ENCODE assay signal across 8 cellular contexts in genomic region chr6:13710552-13711383, GRCh38. TPM values are rescaled to one million over a fixed set of nuclear protein-coding genes. Genes with fewer than 3 reads are reported as not detected.
DNase-seq lines count a peak whose midpoint lies in the region; ATAC-seq and TF ChIP-seq lines count a peak whose summit lies in the region.

No MANE protein-coding gene starts in this region.

- TF ChIP-seq CTCF in BE2C (IDR thresholded peaks at IDR 0.05; ENCODE audit: low read depth, low read length) (no peak), brain (conservative IDR thresholded peaks at IDR 0.05) (no peak)

- H3K27ac Mint-ChIP-seq in brain, result peak overlapping the region; percentile 96 to 99 (median 98)

- peak overlapping the region; percentile 83 for H3K4me2 ChIP-seq in skeletal muscle satellite cell (ENCODE audit: low read length)

- H3K9me3 ChIP-seq in BE2C (no peaks in the 10 kb centered on the region), iPS-20b (ENCODE audit: insufficient read depth, low read depth, low read length) (no peaks in the 10 kb centered on the region), skeletal muscle satellite cell (replicated peaks; ENCODE audit: low read length) (no peaks in the 10 kb centered on the region)

- ATAC-seq in GM19372 (IDR thresholded peaks at IDR 0.05; ENCODE audit: low read depth, unreplicated experiment) (peak; percentile 17), HG03439 (IDR thresholded peaks at IDR 0.05; ENCODE audit: unreplicated experiment) (peak; percentile 19), GM18870 (IDR thresholded peaks at IDR 0.05; ENCODE audit: unreplicated experiment) (no peak)

- H3K4me3 Mint-ChIP-seq in brain, result peak overlapping the region; percentile 95 to 99 (median 97)

- no peaks in the 10 kb centered on the region; the same call in 1 of the 2 replicates for H3K4me1 ChIP-seq in BE2C
- H3K4me1 ChIP-seq in iPS-20b (ENCODE audit: insufficient read depth, low read length), result peaks cover 10% of the 10 kb centered on the region
- peaks cover 24% of the 10 kb centered on the region for H3K4me1 ChIP-seq in skeletal muscle satellite cell (ENCODE audit: control insufficient read depth, insufficient read depth, low read length)

- no peaks in the 10 kb centered on the region for H3K27me3 ChIP-seq in BE2C
- H3K27me3 ChIP-seq in iPS-20b (ENCODE audit: insufficient read depth, low read length), result no peaks in the 10 kb centered on the region
- no peaks in the 10 kb centered on the region for H3K27me3 ChIP-seq in skeletal muscle satellite cell (ENCODE audit: control insufficient read depth, insufficient read depth, low read length)

- peak overlapping the region; percentile 91 for H3K4me3 ChIP-seq in BE2C (ENCODE audit: low read depth, low read length)
- peak overlapping the region; percentile 93 for H3K4me3 ChIP-seq in iPS-20b (ENCODE audit: low read length)
- H3K4me3 ChIP-seq in skeletal muscle satellite cell (ENCODE audit: low read length), result peak overlapping the region; percentile 92

- peaks cover 4% of the 10 kb centered on the region for H3K27me3 Mint-ChIP-seq in brain

- H3K27ac ChIP-seq in iPS-20b (ENCODE audit: low read length), result no peak overlapping the region

- peaks cover 20% of the 10 kb centered on the region for H3K36me3 Mint-ChIP-seq in brain

- H3K9me3 Mint-ChIP-seq in brain, result peaks cover 0 to 3% (median 0%) of the 10 kb centered on the region in 5 experiments

- peak overlapping the region; percentile 86 for H3K9ac ChIP-seq in iPS-20b (ENCODE audit: low read depth, low read length)
- peak overlapping the region; percentile 91 for H3K9ac ChIP-seq in skeletal muscle satellite cell (ENCODE audit: low read depth, low read length)

- DNase-seq in BE2C (peak; percentile 52), SW480 (ENCODE audit: low spot score) (peak; percentile 54)

- H3K4me1 Mint-ChIP-seq in brain, result peaks cover 43% of the 10 kb centered on the region

- H3K36me3 ChIP-seq in BE2C (no peaks in the 10 kb centered on the region), iPS-20b (ENCODE audit: insufficient read depth, low read depth, low read length) (no peaks in the 10 kb centered on the region), skeletal muscle satellite cell (ENCODE audit: insufficient read depth, low read length) (no peaks in the 10 kb centered on the region)

RNA-seq across cellular contexts. Expression of gene RANBP9, which starts 0.9 kb away (rescaled TPM):
- 32.2 TPM for polyA plus RNA-seq in BE2C (2012; ENCODE audit: insufficient read depth, insufficient read length, low read depth)
- 61.8 TPM for polyA plus RNA-seq in brain (ENCODE audit: insufficient read depth, low read depth, low replicate concordance)
- total RNA-seq in skeletal muscle satellite cell (2012; rRNA removed), result 15.5 and 15.7 TPM in 2 replicates
